In the genomic region with DNA sequence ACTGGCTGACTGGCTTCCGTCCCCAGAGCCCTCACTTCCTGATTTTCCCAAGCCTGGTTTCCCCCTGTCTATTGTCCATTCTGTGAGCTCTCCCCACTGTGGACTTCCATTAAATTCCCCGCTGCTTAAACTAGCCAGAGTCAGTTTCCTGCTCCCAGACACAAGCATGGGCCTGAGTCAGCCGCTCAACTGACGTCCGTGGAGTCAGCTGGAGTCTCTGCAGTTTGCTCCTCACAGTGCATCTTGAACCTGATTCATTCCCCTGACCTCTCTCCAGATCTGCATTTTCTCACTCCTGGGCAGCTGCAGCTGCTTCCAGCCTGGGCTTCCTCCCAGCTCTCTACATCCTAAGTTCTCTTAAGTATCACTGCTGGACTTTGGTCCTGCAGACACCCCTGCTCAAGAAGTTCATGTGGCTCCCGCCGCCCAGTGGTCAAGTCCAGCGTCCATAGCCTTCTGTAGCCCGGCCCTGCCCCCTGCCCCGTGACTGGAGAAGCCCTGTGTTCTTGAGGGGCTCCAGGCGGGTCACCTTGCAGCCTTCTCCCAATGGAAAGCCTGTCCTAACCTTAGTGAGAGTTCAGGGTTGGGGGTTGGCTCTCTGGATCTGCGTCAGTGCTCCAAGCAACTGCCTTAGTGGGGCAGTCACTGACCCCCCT, we compare ENCODE assay signal across 10 cellular contexts. TPM values are rescaled to one million over a fixed set of nuclear protein-coding genes. Genes with fewer than 3 reads are reported as not detected.
DNase-seq lines count a peak whose midpoint lies in the region; ATAC-seq and TF ChIP-seq lines count a peak whose summit lies in the region.
"Had no signal": no experiment of that assay in that cellular context is flagged by ENCODE, and none has a peak within 500 bp of the region (broad histone marks: within the 10 kb centered on the region; RNA-seq: fewer than 3 reads in every experiment).

No MANE protein-coding gene starts in this region.

- H3K4me1 Mint-ChIP-seq in WTC11: peaks cover 11% of the 10 kb centered on the region
- no peaks in the 10 kb centered on the region for H3K4me1 Mint-ChIP-seq in activated CD8-positive, alpha-beta memory T cell treated with anti-CD3 and anti-CD28 coated beads, Interleukin-2, amount 10 ng/mL, durations not matched to agents 7 days and 5 days
- H3K4me1 Mint-ChIP-seq in activated T-helper 2 cell treated with anti-CD3 and anti-CD28 coated beads, Interferon-gamma antibody, Interleukin-2, Interleukin-4, amounts not matched to agents 10 μg/mL and 5 μg/mL and 100 μg/mL, durations not matched to agents 14 hours and 24 hours and 36 hours (ENCODE audit: low read depth): no peaks in the 10 kb centered on the region

- H3K9me3 Mint-ChIP-seq in WTC11: no peaks in the 10 kb centered on the region
- H3K9me3 Mint-ChIP-seq in activated CD8-positive, alpha-beta memory T cell treated with anti-CD3 and anti-CD28 coated beads, Interleukin-2, amount 10 ng/mL, durations not matched to agents 7 days and 5 days (ENCODE audit: low read depth): no peaks in the 10 kb centered on the region
- no peaks in the 10 kb centered on the region for H3K9me3 Mint-ChIP-seq in activated T-helper 2 cell treated with anti-CD3 and anti-CD28 coated beads, Interferon-gamma antibody, Interleukin-2, Interleukin-4, amounts not matched to agents 10 μg/mL and 5 μg/mL and 100 μg/mL, durations not matched to agents 14 hours and 24 hours and 36 hours

- H3K27me3 Mint-ChIP-seq in WTC11 (ENCODE audit: low read depth): no peaks in the 10 kb centered on the region
- no peaks in the 10 kb centered on the region for H3K27me3 Mint-ChIP-seq in activated CD8-positive, alpha-beta memory T cell treated with anti-CD3 and anti-CD28 coated beads, Interleukin-2, amount 10 ng/mL, durations not matched to agents 7 days and 5 days
- no peaks in the 10 kb centered on the region for H3K27me3 Mint-ChIP-seq in activated T-helper 2 cell treated with anti-CD3 and anti-CD28 coated beads, Interferon-gamma antibody, Interleukin-2, Interleukin-4, amounts not matched to agents 10 μg/mL and 5 μg/mL and 100 μg/mL, durations not matched to agents 14 hours and 24 hours and 36 hours (ENCODE audit: low read depth)

- no peak overlapping the region for H3K4me3 Mint-ChIP-seq in WTC11
- no peak overlapping the region for H3K4me3 Mint-ChIP-seq in activated CD8-positive, alpha-beta memory T cell treated with anti-CD3 and anti-CD28 coated beads, Interleukin-2, amount 10 ng/mL, durations not matched to agents 7 days and 5 days
- H3K4me3 Mint-ChIP-seq in activated T-helper 2 cell treated with anti-CD3 and anti-CD28 coated beads, Interferon-gamma antibody, Interleukin-2, Interleukin-4, amounts not matched to agents 10 μg/mL and 5 μg/mL and 100 μg/mL, durations not matched to agents 14 hours and 24 hours and 36 hours (ENCODE audit: low read depth): no peak overlapping the region

- in situ Hi-C loops in ACHN (cut with HindIII; ENCODE audit: low pct_ligation_motif_present, low pct_unique_long_range_greater_than_20kb, low sequenced_read_pairs): no loop called here

- H3K27ac ChIP-seq in ovary: peak overlapping the region; percentile 82 to 90

- H3K27ac Mint-ChIP-seq in WTC11: peak overlapping the region; percentile 75
- H3K27ac Mint-ChIP-seq in activated CD8-positive, alpha-beta memory T cell treated with anti-CD3 and anti-CD28 coated beads, Interleukin-2, amount 10 ng/mL, durations not matched to agents 7 days and 5 days: no peak overlapping the region
- H3K27ac Mint-ChIP-seq in activated T-helper 2 cell treated with anti-CD3 and anti-CD28 coated beads, Interferon-gamma antibody, Interleukin-2, Interleukin-4, amounts not matched to agents 10 μg/mL and 5 μg/mL and 100 μg/mL, durations not matched to agents 14 hours and 24 hours and 36 hours: no peak overlapping the region

- no peak for TF ChIP-seq POLR2A in ovary (IDR thresholded peaks at IDR 0.05)

- POLR2A ChIA-PET in WTC11 (lab: Charles Lee): no interaction called here

- WGBS in ovary, 3 donors: 41 to 48% (median 43%) methylated on average over 12 of the region's 12 CpGs

- H3K9me3 ChIP-seq in ovary: no peaks in the 10 kb centered on the region
- H3K9me3 ChIP-seq: Caco-2 had no signal

- TF ChIP-seq EP300 in ovary (IDR thresholded peaks at IDR 0.05): no peak

- TF ChIP-seq CTCF in WTC11 (IDR thresholded peaks at IDR 0.05): no peak
- no peak for TF ChIP-seq CTCF in ovary (IDR thresholded peaks at IDR 0.05)

- no peaks in the 10 kb centered on the region for H3K27me3 ChIP-seq in ovary

- ATAC-seq in WTC11: no peak; the same call in 1 of the 2 replicates
- ATAC-seq in HG02571 (IDR thresholded peaks at IDR 0.05; ENCODE audit: unreplicated experiment): no peak
- ATAC-seq in activated CD8-positive, alpha-beta memory T cell treated with anti-CD3 and anti-CD28 coated beads, Interleukin-2, amount 10 ng/mL, durations not matched to agents 7 days and 5 days: no peak

- CTCF ChIA-PET in WTC11 (lab: Charles Lee): no interaction called here
- CTCF ChIA-PET in activated CD8-positive, alpha-beta memory T cell treated with anti-CD3 and anti-CD28 coated beads, Interleukin-2, amount 10 ng/mL, durations not matched to agents 7 days and 5 days (lab: Charles Lee): no interaction called here

- H3K36me3 Mint-ChIP-seq in WTC11: no peaks in the 10 kb centered on the region
- H3K36me3 Mint-ChIP-seq in activated CD8-positive, alpha-beta memory T cell treated with anti-CD3 and anti-CD28 coated beads, Interleukin-2, amount 10 ng/mL, durations not matched to agents 7 days and 5 days: no peaks in the 10 kb centered on the region
- no peaks in the 10 kb centered on the region for H3K36me3 Mint-ChIP-seq in activated T-helper 2 cell treated with anti-CD3 and anti-CD28 coated beads, Interferon-gamma antibody, Interleukin-2, Interleukin-4, amounts not matched to agents 10 μg/mL and 5 μg/mL and 100 μg/mL, durations not matched to agents 14 hours and 24 hours and 36 hours (ENCODE audit: low read depth)

- DNase-seq in ACHN (peak; percentile 53), WTC11 (ENCODE audit: low spot score) (no peak), globus pallidus (ENCODE audit: low spot score) (peak; percentile 45), ovary (peak; percentile 73 to 81 (median 79)), GOT3 (lab: John Stamatoyannopoulos, UW) (no peak)
- DNase-seq in activated CD8-positive, alpha-beta memory T cell treated with anti-CD3 and anti-CD28 coated beads, Interleukin-2, amount 10 ng/mL, durations not matched to agents 7 days and 5 days: no peak
- DNase-seq in activated T-helper 2 cell treated with anti-CD3 and anti-CD28 coated beads, Interferon-gamma antibody, Interleukin-2, Interleukin-4, amounts not matched to agents 10 μg/mL and 5 μg/mL and 100 μg/mL, durations not matched to agents 14 hours and 24 hours and 36 hours (ENCODE audit: low spot score): no peak
- DNase-seq: activated CD8-positive, alpha-beta memory T cell treated with anti-CD3 and anti-CD28 coated beads for 24 hours had no signal

- no peak overlapping the region for H3K4me3 ChIP-seq in ovary

- no peaks in the 10 kb centered on the region for H3K36me3 ChIP-seq in ovary

- intact Hi-C loops in ovary (cut with DNase I): loop anchor here in 2 of 4 donors (1.0 to 5.0 kb wide), 2 partner anchors 42 to 48 kb away; no protein-coding TSS in a partner anchor
- intact Hi-C loops in activated T-helper 2 cell treated with anti-CD3 and anti-CD28 coated beads, Interferon-gamma antibody, Interleukin-2, Interleukin-4, amounts not matched to agents 10 μg/mL and 5 μg/mL and 100 μg/mL, durations not matched to agents 14 hours and 24 hours and 36 hours (cut with micrococcal nuclease): no loop called here

- H3K4me1 ChIP-seq in ovary (ENCODE audit: insufficient read depth): peaks cover 21% of the 10 kb centered on the region

TF ChIP-seq in WTC11, 78 proteins besides CTCF, POLR2A, EP300 and RAD21 (continues in another document):
- no peak for TF ChIP-seq NR3C1 (CRISPR knock-in tag; conservative IDR thresholded peaks at IDR 0.05; ENCODE audit: low read depth)
- no peak for TF ChIP-seq RORB (CRISPR knock-in tag; IDR thresholded peaks at IDR 0.05)
- TF ChIP-seq SMAD3 (CRISPR knock-in tag; IDR thresholded peaks at IDR 0.05; ENCODE audit: borderline replicate concordance): no peak
- TF ChIP-seq, protein P1, sequence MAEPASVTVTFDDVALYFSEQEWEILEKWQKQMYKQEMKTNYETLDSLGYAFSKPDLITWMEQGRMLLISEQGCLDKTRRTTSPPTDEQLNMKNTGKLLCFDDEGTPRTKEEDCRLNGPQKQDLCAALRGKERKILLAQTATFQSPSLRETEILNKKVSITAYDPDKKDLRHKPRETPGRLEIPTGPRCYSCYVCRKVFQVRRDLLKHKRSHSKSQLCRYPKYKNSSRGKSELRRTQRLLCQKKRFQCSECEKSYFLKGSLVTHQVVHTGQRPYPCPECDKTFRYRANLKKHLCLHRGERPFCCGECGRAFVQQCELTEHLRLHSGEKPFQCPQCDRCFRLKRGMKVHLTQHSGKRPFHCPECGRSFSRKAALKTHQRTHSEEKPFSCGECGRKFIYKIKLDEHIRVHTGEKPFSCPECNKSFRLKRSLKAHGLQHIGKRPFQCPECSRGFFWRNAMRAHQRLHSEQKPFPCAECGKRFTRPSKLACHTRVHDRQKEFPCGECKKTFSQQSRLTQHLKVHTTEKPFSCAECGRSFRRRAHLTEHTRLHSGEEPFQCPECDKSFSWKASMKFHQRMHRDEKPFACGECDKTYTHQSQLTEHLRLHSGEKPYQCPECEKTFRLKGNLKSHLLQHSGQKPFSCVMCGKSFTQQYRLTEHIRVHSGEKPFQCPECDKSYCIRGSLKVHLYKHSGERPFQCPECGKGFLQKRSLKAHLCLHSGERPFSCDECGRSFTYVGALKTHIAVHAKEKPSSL (CRISPR knock-in tag; conservative IDR thresholded peaks at IDR 0.05): no peak
- TF ChIP-seq, protein P2, sequence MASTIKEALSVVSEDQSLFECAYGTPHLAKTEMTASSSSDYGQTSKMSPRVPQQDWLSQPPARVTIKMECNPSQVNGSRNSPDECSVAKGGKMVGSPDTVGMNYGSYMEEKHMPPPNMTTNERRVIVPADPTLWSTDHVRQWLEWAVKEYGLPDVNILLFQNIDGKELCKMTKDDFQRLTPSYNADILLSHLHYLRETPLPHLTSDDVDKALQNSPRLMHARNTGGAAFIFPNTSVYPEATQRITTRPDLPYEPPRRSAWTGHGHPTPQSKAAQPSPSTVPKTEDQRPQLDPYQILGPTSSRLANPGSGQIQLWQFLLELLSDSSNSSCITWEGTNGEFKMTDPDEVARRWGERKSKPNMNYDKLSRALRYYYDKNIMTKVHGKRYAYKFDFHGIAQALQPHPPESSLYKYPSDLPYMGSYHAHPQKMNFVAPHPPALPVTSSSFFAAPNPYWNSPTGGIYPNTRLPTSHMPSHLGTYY (CRISPR knock-in tag; IDR thresholded peaks at IDR 0.05): no peak
- no peak for TF ChIP-seq NFATC4 (CRISPR knock-in tag; IDR thresholded peaks at IDR 0.05)

RNA-seq across cellular contexts. Expression of a gene that starts 20.0 kb away (rescaled TPM):
- total RNA-seq in WTC11 (2021) (29.3 to 32.1 TPM (median 31.3 TPM) in 3 replicates), ovary (1,000 to 10,000 TPM in 1 of 7 donors, 100 to 1,000 TPM in 6; 162 to 1,807 (median 236) TPM)
- polyA plus RNA-seq in ovary: 100 to 1,000 TPM; 109 to 194 TPM
- total RNA-seq in activated CD8-positive, alpha-beta memory T cell treated with anti-CD3 and anti-CD28 coated beads, Interleukin-2, amount 10 ng/mL, durations not matched to agents 7 days and 5 days: 100 to 1,000 TPM in 1 of 2 experiments, 10 to 100 TPM in 1; 82.9 to 245 TPM
- 386 and 390 TPM in 2 replicates for total RNA-seq in activated T-helper 2 cell treated with anti-CD3 and anti-CD28 coated beads, Interferon-gamma antibody, Interleukin-2, Interleukin-4, amounts not matched to agents 10 μg/mL and 5 μg/mL and 100 μg/mL, durations not matched to agents 14 hours and 24 hours and 36 hours

Comparison
In these comparisons a context has a peak if more than half of its experiments do, and no peak if none do; other contexts are left out.
1. DNase-seq: peak in ACHN (single experiment), globus pallidus (single experiment) and ovary (5 of 5); none in WTC11 (single experiment), GOT3 (single experiment), activated CD8-positive, alpha-beta memory T cell treated with anti-CD3 and anti-CD28 coated beads, Interleukin-2, amount 10 ng/mL, durations not matched to agents 7 days and 5 days (single experiment) and activated T-helper 2 cell treated with anti-CD3 and anti-CD28 coated beads, Interferon-gamma antibody, Interleukin-2, Interleukin-4, amounts not matched to agents 10 μg/mL and 5 μg/mL and 100 μg/mL, durations not matched to agents 14 hours and 24 hours and 36 hours (single experiment).